Comparison of ENCODE assay signal across 28 cellular contexts in the genomic region with DNA sequence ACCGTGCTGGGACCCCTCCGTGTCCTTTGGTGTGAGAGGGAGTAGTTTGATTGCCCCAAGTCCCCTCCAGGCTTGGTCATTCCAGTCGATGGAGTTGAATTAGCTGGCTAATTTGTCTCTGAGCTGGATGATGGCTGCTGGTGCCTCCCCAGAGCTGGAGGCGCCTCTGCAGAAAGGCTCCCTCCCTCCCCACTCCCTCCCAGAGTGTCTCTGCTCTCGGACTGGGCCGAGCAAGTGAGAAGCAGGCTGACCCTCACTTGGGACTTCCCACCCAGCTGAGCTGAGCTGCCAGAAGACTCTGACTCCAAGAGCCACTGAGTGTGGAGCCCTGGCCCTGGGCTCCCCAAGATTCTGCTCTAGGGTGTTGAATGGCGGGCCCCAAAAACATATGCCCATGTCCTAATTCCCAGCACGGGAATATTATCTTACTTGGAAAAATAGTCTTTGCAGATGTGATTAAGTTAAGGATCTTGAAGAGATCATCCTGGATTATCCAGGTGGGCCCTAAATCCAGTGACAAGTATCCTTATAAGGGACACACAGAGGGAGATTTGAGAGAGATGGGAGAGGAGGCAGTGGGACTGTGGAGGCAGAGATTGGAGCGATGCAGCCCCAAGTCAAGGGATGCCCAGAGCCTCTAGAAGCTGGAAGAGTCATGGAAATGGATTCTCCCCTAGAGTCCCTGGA.
"Had no signal": no experiment of that assay in that cellular context is flagged by ENCODE, and none has a peak within 500 bp of the region (broad histone marks: within the 10 kb centered on the region; RNA-seq: fewer than 3 reads in every experiment).

No MANE protein-coding gene starts in this region.

- H3K27me3 ChIP-seq: brain microvascular endothelial cell, gastroesophageal sphincter, ovary, upper lobe of left lung had no signal

- H3K9me3 ChIP-seq: gastroesophageal sphincter, ovary, thoracic aorta, upper lobe of left lung had no signal

- H3K9me3 Mint-ChIP-seq: activated naive CD4-positive, alpha-beta T cell treated with anti-CD3 and anti-CD28 coated beads, Interleukin-2, amount 10 ng/mL, durations not matched to agents 7 days and 5 days; activated naive CD8-positive, alpha-beta T cell treated with anti-CD3 and anti-CD28 coated beads, Interleukin-2, amount 10 ng/mL, durations not matched to agents 7 days and 5 days; activated T-helper 1 cell treated with anti-CD3 and anti-CD28 coated beads, Interleukin-12 subunit alpha, Interleukin-12 subunit beta, Interleukin-2, Interleukin-4 antibody, amounts not matched to agents 30 ng/mL and 10 ng/mL and 1 ng/mL, durations not matched to agents 14 hours and 24 hours and 36 hours; effector memory CD8-positive, alpha-beta T cell; immature natural killer cell; naive thymus-derived CD8-positive, alpha-beta T cell; stimulated activated naive CD8-positive, alpha-beta T cell treated with anti-CD3 and anti-CD28 coated beads, Interleukin-15, Interleukin-2, amounts not matched to agents 100 ng/mL and 50 ng/mL, for 24 hours; T-helper 2 cell treated with Interferon-gamma antibody and Interleukin-4, amounts not matched to agents 5 μg/mL and 100 μg/mL, for 36 hours had no signal

- FAIRE-seq: astrocyte, endothelial cell of umbilical vein had no signal

- H3K4me1 Mint-ChIP-seq: activated naive CD4-positive, alpha-beta T cell treated with anti-CD3 and anti-CD28 coated beads, Interleukin-2, amount 10 ng/mL, durations not matched to agents 7 days and 5 days; immature natural killer cell had no signal

- H3K36me3 ChIP-seq: brain microvascular endothelial cell, gastroesophageal sphincter, ovary, thoracic aorta, upper lobe of left lung had no signal

- ATAC-seq: effector memory CD8-positive, alpha-beta T cell; gastroesophageal sphincter; naive thymus-derived CD8-positive, alpha-beta T cell; sciatic nerve had no signal

- H3K36me3 Mint-ChIP-seq: activated naive CD4-positive, alpha-beta T cell treated with anti-CD3 and anti-CD28 coated beads, Interleukin-2, amount 10 ng/mL, durations not matched to agents 7 days and 5 days; activated naive CD8-positive, alpha-beta T cell treated with anti-CD3 and anti-CD28 coated beads, Interleukin-2, amount 10 ng/mL, durations not matched to agents 7 days and 5 days; naive thymus-derived CD8-positive, alpha-beta T cell had no signal

- H3K4me3 Mint-ChIP-seq: activated naive CD4-positive, alpha-beta T cell treated with anti-CD3 and anti-CD28 coated beads, Interleukin-2, amount 10 ng/mL, durations not matched to agents 7 days and 5 days; activated naive CD8-positive, alpha-beta T cell treated with anti-CD3 and anti-CD28 coated beads, Interleukin-2, amount 10 ng/mL, durations not matched to agents 7 days and 5 days; activated T-helper 1 cell treated with anti-CD3 and anti-CD28 coated beads, Interleukin-12 subunit alpha, Interleukin-12 subunit beta, Interleukin-2, Interleukin-4 antibody, amounts not matched to agents 30 ng/mL and 10 ng/mL and 1 ng/mL, durations not matched to agents 14 hours and 24 hours and 36 hours; effector memory CD8-positive, alpha-beta T cell; immature natural killer cell; naive thymus-derived CD8-positive, alpha-beta T cell; stimulated activated naive CD8-positive, alpha-beta T cell treated with anti-CD3 and anti-CD28 coated beads, Interleukin-15, Interleukin-2, amounts not matched to agents 100 ng/mL and 50 ng/mL, for 24 hours; T-helper 2 cell treated with Interferon-gamma antibody and Interleukin-4, amounts not matched to agents 5 μg/mL and 100 μg/mL, for 36 hours had no signal

- H3K4me3 ChIP-seq: gastroesophageal sphincter, ovary, skin epidermis, thoracic aorta, upper lobe of left lung had no signal

- DNase-seq: activated CD4-positive, alpha-beta T cell treated with anti-CD3 and anti-CD28 coated beads for 4 hours; activated CD4-positive, alpha-beta T cell treated with anti-CD3 and anti-CD28 coated beads, Interleukin-2, amount 50 U/mL, for 4 hours; activated gamma-delta T cell; activated naive CD4-positive, alpha-beta T cell treated with anti-CD3 and anti-CD28 coated beads, Interleukin-2, amount 10 ng/mL, durations not matched to agents 7 days and 5 days; activated naive CD8-positive, alpha-beta T cell treated with anti-CD3 and anti-CD28 coated beads, Interleukin-2, amount 10 ng/mL, durations not matched to agents 7 days and 5 days; activated T-cell treated with anti-CD3 and anti-CD28 coated beads, Interleukin-2, amount 50 U/mL, for 1 hour; brain microvascular endothelial cell; caudate nucleus; cortex of kidney; effector memory CD8-positive, alpha-beta T cell; hippocampal formation; immature natural killer cell; naive thymus-derived CD8-positive, alpha-beta T cell; ovary; stimulated activated CD4-positive, alpha-beta T cell treated with anti-CD3 and anti-CD28 coated beads, Interleukin-12 subunit alpha, Interleukin-12 subunit beta, amount 100 ng/mL, for 4 hours; stimulated activated CD4-positive, alpha-beta T cell treated with anti-CD3 and anti-CD28 coated beads, Interleukin-4, amount 100 ng/mL, for 1 hour; T-helper 1 cell; upper lobe of left lung had no signal

- H3K27ac Mint-ChIP-seq: activated naive CD4-positive, alpha-beta T cell treated with anti-CD3 and anti-CD28 coated beads, Interleukin-2, amount 10 ng/mL, durations not matched to agents 7 days and 5 days; activated naive CD8-positive, alpha-beta T cell treated with anti-CD3 and anti-CD28 coated beads, Interleukin-2, amount 10 ng/mL, durations not matched to agents 7 days and 5 days; activated T-helper 1 cell treated with anti-CD3 and anti-CD28 coated beads, Interleukin-12 subunit alpha, Interleukin-12 subunit beta, Interleukin-2, Interleukin-4 antibody, amounts not matched to agents 30 ng/mL and 10 ng/mL and 1 ng/mL, durations not matched to agents 14 hours and 24 hours and 36 hours; effector memory CD8-positive, alpha-beta T cell; immature natural killer cell; naive thymus-derived CD8-positive, alpha-beta T cell; progenitor cell of endocrine pancreas; stimulated activated naive CD8-positive, alpha-beta T cell treated with anti-CD3 and anti-CD28 coated beads, Interleukin-15, Interleukin-2, amounts not matched to agents 100 ng/mL and 50 ng/mL, for 24 hours; T-helper 2 cell treated with Interferon-gamma antibody and Interleukin-4, amounts not matched to agents 5 μg/mL and 100 μg/mL, for 36 hours had no signal

- H3K27ac ChIP-seq: brain microvascular endothelial cell, gastroesophageal sphincter, ovary, skin epidermis, thoracic aorta, upper lobe of left lung had no signal
